13 cellular contexts compared by ENCODE assay signal in the genomic region with DNA sequence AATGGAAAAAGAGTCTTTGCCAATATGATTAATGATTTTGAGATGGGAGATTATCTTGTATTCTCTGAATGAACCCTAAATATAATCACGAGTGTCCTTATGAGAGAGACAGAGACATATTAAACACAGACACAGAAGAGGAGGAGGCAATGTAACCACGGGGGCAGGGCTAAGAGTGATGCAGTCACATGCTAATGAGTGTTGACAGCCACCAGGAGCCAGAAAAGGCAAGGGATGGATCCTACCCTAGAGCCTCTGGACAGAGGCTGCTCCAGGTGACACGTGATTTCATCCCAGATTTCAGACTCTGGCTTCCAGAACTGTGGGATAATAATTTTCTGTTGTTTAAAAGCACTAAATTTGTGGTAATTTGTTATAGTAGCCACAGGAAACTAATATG.
DNase-seq lines count a peak whose midpoint lies in the region; ATAC-seq and TF ChIP-seq lines count a peak whose summit lies in the region.
"Had no signal": no experiment of that assay in that cellular context is flagged by ENCODE, and none has a peak within 500 bp of the region (broad histone marks: within the 10 kb centered on the region; RNA-seq: fewer than 3 reads in every experiment).

No MANE protein-coding gene starts in this region.

- intact Hi-C loops in activated naive CD4-positive, alpha-beta T cell treated with anti-CD3 and anti-CD28 coated beads for 36 hours (cut with micrococcal nuclease): no loop called here

- no peaks in the 10 kb centered on the region for H3K27me3 Mint-ChIP-seq in activated naive CD8-positive, alpha-beta T cell treated with anti-CD3 and anti-CD28 coated beads, Interleukin-2, amount 50 U/mL, for 24 hours
- H3K27me3 Mint-ChIP-seq in activated naive CD8-positive, alpha-beta T cell treated with anti-CD3 and anti-CD28 coated beads for 36 hours: no peaks in the 10 kb centered on the region
- H3K27me3 Mint-ChIP-seq in activated naive CD4-positive, alpha-beta T cell treated with anti-CD3 and anti-CD28 coated beads for 36 hours (ENCODE audit: low read depth): no peaks in the 10 kb centered on the region
- H3K27me3 Mint-ChIP-seq: B cell; CD4-positive, alpha-beta memory T cell had no signal

- no peak overlapping the region for H3K4me3 ChIP-seq in OCI-LY3 (ENCODE audit: low read length)
- H3K4me3 ChIP-seq: HAP-1 had no signal

- H3K27ac Mint-ChIP-seq in activated naive CD8-positive, alpha-beta T cell treated with anti-CD3 and anti-CD28 coated beads, Interleukin-2, amount 50 U/mL, for 24 hours: peak overlapping the region; percentile 62
- no peak overlapping the region for H3K27ac Mint-ChIP-seq in activated naive CD8-positive, alpha-beta T cell treated with anti-CD3 and anti-CD28 coated beads for 36 hours
- H3K27ac Mint-ChIP-seq in activated naive CD4-positive, alpha-beta T cell treated with anti-CD3 and anti-CD28 coated beads for 36 hours: no peak overlapping the region
- H3K27ac Mint-ChIP-seq: B cell; CD4-positive, alpha-beta memory T cell had no signal

- H3K27ac ChIP-seq in OCI-LY3 (ENCODE audit: low read length): no peak overlapping the region
- H3K27ac ChIP-seq: C4-2B had no signal

- no peak overlapping the region for H3K4me3 Mint-ChIP-seq in activated naive CD8-positive, alpha-beta T cell treated with anti-CD3 and anti-CD28 coated beads, Interleukin-2, amount 50 U/mL, for 24 hours
- H3K4me3 Mint-ChIP-seq in activated naive CD8-positive, alpha-beta T cell treated with anti-CD3 and anti-CD28 coated beads for 36 hours: no peak overlapping the region
- no peak overlapping the region for H3K4me3 Mint-ChIP-seq in activated naive CD4-positive, alpha-beta T cell treated with anti-CD3 and anti-CD28 coated beads for 36 hours
- H3K4me3 Mint-ChIP-seq: B cell had no signal

- no peak for TF ChIP-seq CTCF in OCI-LY3 (IDR thresholded peaks at IDR 0.05; ENCODE audit: low read depth, low read length)

- ATAC-seq in activated naive CD8-positive, alpha-beta T cell treated with anti-CD3 and anti-CD28 coated beads, Interleukin-2, amount 50 U/mL, for 24 hours: no peak

- peaks cover 8% of the 10 kb centered on the region for H3K9me3 Mint-ChIP-seq in activated naive CD8-positive, alpha-beta T cell treated with anti-CD3 and anti-CD28 coated beads, Interleukin-2, amount 50 U/mL, for 24 hours
- no peaks in the 10 kb centered on the region for H3K9me3 Mint-ChIP-seq in activated naive CD8-positive, alpha-beta T cell treated with anti-CD3 and anti-CD28 coated beads for 36 hours
- peaks cover 2% of the 10 kb centered on the region for H3K9me3 Mint-ChIP-seq in activated naive CD4-positive, alpha-beta T cell treated with anti-CD3 and anti-CD28 coated beads for 36 hours

- no peak for DNase-seq in activated naive CD8-positive, alpha-beta T cell treated with anti-CD3 and anti-CD28 coated beads, Interleukin-2, amount 50 U/mL, for 24 hours
- DNase-seq in activated naive CD8-positive, alpha-beta T cell treated with anti-CD3 and anti-CD28 coated beads for 36 hours: no peak
- DNase-seq in iPS-NIHi11 (ENCODE audit: low spot score) (peak; percentile 14), cerebellar cortex (ENCODE audit: low spot score) (no peak), NCI-H2029 (lab: John Stamatoyannopoulos, UW) (no peak)
- DNase-seq in activated naive CD4-positive, alpha-beta T cell treated with anti-CD3 and anti-CD28 coated beads for 36 hours: no peak
- DNase-seq: CD4-positive, alpha-beta memory T cell; DND-41; GDM1 had no signal

- H3K36me3 Mint-ChIP-seq in activated naive CD8-positive, alpha-beta T cell treated with anti-CD3 and anti-CD28 coated beads, Interleukin-2, amount 50 U/mL, for 24 hours (ENCODE audit: low read depth): no peaks in the 10 kb centered on the region
- H3K36me3 Mint-ChIP-seq in activated naive CD8-positive, alpha-beta T cell treated with anti-CD3 and anti-CD28 coated beads for 36 hours: no peaks in the 10 kb centered on the region
- H3K36me3 Mint-ChIP-seq in activated naive CD4-positive, alpha-beta T cell treated with anti-CD3 and anti-CD28 coated beads for 36 hours (ENCODE audit: low read depth): no peaks in the 10 kb centered on the region
- H3K36me3 Mint-ChIP-seq: CD4-positive, alpha-beta memory T cell had no signal

- no peaks in the 10 kb centered on the region for H4K20me1 ChIP-seq in OCI-LY3 (ENCODE audit: insufficient read depth, low read length)

- CTCF ChIA-PET in activated naive CD4-positive, alpha-beta T cell treated with anti-CD3 and anti-CD28 coated beads for 36 hours (lab: Charles Lee): no interaction called here

- H3K4me2 ChIP-seq in OCI-LY3 (ENCODE audit: low read length): peak overlapping the region; percentile 47

- no peaks in the 10 kb centered on the region for H3K4me1 Mint-ChIP-seq in activated naive CD8-positive, alpha-beta T cell treated with anti-CD3 and anti-CD28 coated beads, Interleukin-2, amount 50 U/mL, for 24 hours
- no peaks in the 10 kb centered on the region for H3K4me1 Mint-ChIP-seq in activated naive CD8-positive, alpha-beta T cell treated with anti-CD3 and anti-CD28 coated beads for 36 hours
- no peaks in the 10 kb centered on the region for H3K4me1 Mint-ChIP-seq in activated naive CD4-positive, alpha-beta T cell treated with anti-CD3 and anti-CD28 coated beads for 36 hours (ENCODE audit: low read depth)
- H3K4me1 Mint-ChIP-seq: B cell; CD4-positive, alpha-beta memory T cell had no signal

- H3K79me2 ChIP-seq in OCI-LY3 (ENCODE audit: low read length): no peaks in the 10 kb centered on the region

- H3K27me3 ChIP-seq in OCI-LY3 (ENCODE audit: low read depth, low read length): no peaks in the 10 kb centered on the region

- peak overlapping the region; percentile 67 for H2AFZ ChIP-seq in OCI-LY3 (ENCODE audit: low read depth, low read length)

- no peak overlapping the region for H3K9ac ChIP-seq in OCI-LY3 (ENCODE audit: low read length)

- H3K4me1 ChIP-seq in OCI-LY3 (ENCODE audit: low read length): 0 out of 2 replicates have a peak, but pooled peaks cover 11% of the 10 kb centered on the region
- H3K4me1 ChIP-seq: HAP-1 had no signal

- no peaks in the 10 kb centered on the region for H3K9me3 ChIP-seq in OCI-LY3 (ENCODE audit: insufficient read depth, low read length)
- H3K9me3 ChIP-seq: HAP-1 had no signal

- H3K36me3 ChIP-seq in OCI-LY3 (replicated peaks; ENCODE audit: low read depth, low read length): no peaks in the 10 kb centered on the region
- H3K36me3 ChIP-seq: HAP-1 had no signal
